Comparison of ENCODE assay signal across 20 cellular contexts in genomic region chr1:233098255-233098580, GRCh38.
DNase-seq lines count a peak whose midpoint lies in the region; ATAC-seq and TF ChIP-seq lines count a peak whose summit lies in the region.
"Had no signal": no experiment of that assay in that cellular context is flagged by ENCODE, and none has a peak within 500 bp of the region (broad histone marks: within the 10 kb centered on the region; RNA-seq: fewer than 3 reads in every experiment).

No MANE protein-coding gene starts in this region.

- H3K9ac ChIP-seq in IMR-90 (ENCODE audit: low read depth, low read length) = no peak overlapping the region
- no peak overlapping the region for H3K9ac ChIP-seq in mesendoderm (ENCODE audit: low read length)
- H3K9ac ChIP-seq: BLaER1 treated with 17β-estradiol and CSF1 and Interleukin-3, amounts not matched to agents 10 nM and 100 nM had no signal

- dilution Hi-C loops in IMR-90 (cut with HindIII; ENCODE audit: low sequenced_read_pairs, unreplicated experiment) = no loop called here

- no peak overlapping the region for H4K5ac ChIP-seq in IMR-90 (ENCODE audit: low read depth, low read length)
- no peak overlapping the region for H4K5ac ChIP-seq in mesendoderm (ENCODE audit: low read length)

- H3K4me2 ChIP-seq in IMR-90 (ENCODE audit: low read depth, low read length) = no peak overlapping the region
- no peak overlapping the region for H3K4me2 ChIP-seq in mesendoderm (ENCODE audit: low read length)

- H3K14ac ChIP-seq in IMR-90 (replicated peaks; ENCODE audit: low read depth, low read length) = no peak overlapping the region

- TF ChIP-seq POLR2A in IMR-90 (IDR thresholded peaks at IDR 0.05; ENCODE audit: low read depth, low read length) = no peak

- no peaks in the 10 kb centered on the region for H3K9me3 ChIP-seq in IMR-90 (ENCODE audit: control insufficient read depth, insufficient read depth, low read length)
- H3K9me3 ChIP-seq: Caco-2 had no signal

- POLR2A ChIA-PET in IMR-90 (lab: Charles Lee; ENCODE audit: unreplicated experiment) = no interaction called here

- ATAC-seq in IMR-90 (ENCODE audit: low read depth) = no peak
- ATAC-seq: GM12878, HCT116 had no signal

- H3K4me3 ChIP-seq in ACC112 (ENCODE audit: low read depth, low read length) (no peak overlapping the region), IMR-90 (ENCODE audit: insufficient read depth, low read depth, low read length) (no peak overlapping the region), mesendoderm (ENCODE audit: low read length) (no peak overlapping the region)
- H3K4me3 ChIP-seq: BLaER1 treated with 17β-estradiol and CSF1 and Interleukin-3, amounts not matched to agents 10 nM and 100 nM; GM12878 had no signal

- intact Hi-C loops in IMR-90 (cut with micrococcal nuclease) = no loop called here

- H3K79me2 ChIP-seq in ACC112 (ENCODE audit: control insufficient read depth, insufficient read depth, low read length, unreplicated experiment) (no peaks in the 10 kb centered on the region), mesendoderm (ENCODE audit: control insufficient read depth, insufficient read depth, low read length) (no peaks in the 10 kb centered on the region)

- H3K4me3 Mint-ChIP-seq in brain = no peak overlapping the region
- H3K4me3 Mint-ChIP-seq: CD4-positive, alpha-beta memory T cell had no signal

- H2BK5ac ChIP-seq in IMR-90 (ENCODE audit: low read depth, low read length, poor library complexity, severe bottlenecking) (no peak overlapping the region), mesendoderm (ENCODE audit: low read length) (no peak overlapping the region)

- peaks cover 3% of the 10 kb centered on the region for H3K27me3 Mint-ChIP-seq in brain
- H3K27me3 Mint-ChIP-seq: CD4-positive, alpha-beta memory T cell had no signal

- H2AK9ac ChIP-seq in IMR-90 (replicated peaks; ENCODE audit: low read depth, low read length, poor library complexity) = no peak overlapping the region

- peaks cover 9% of the 10 kb centered on the region for H3K36me3 Mint-ChIP-seq in brain

- no peak overlapping the region for H2BK20ac ChIP-seq in IMR-90 (ENCODE audit: low read depth, low read length)

- H3K4me1 ChIP-seq in ACC112 (ENCODE audit: control insufficient read depth, insufficient read depth, low read length, unreplicated experiment) (peaks cover 13% of the 10 kb centered on the region), IMR-90 (ENCODE audit: control insufficient read depth, insufficient read depth, low read length) (no peaks in the 10 kb centered on the region), mesendoderm (ENCODE audit: control insufficient read depth, low read depth, low read length) (no peaks in the 10 kb centered on the region)
- H3K4me1 ChIP-seq: Caco-2 had no signal

- no TSS peak for BruUV-seq in IMR-90 (replicated peaks; lab: Mats Ljungman, UMichigan)

- H3K36me3 ChIP-seq in ACC112 (ENCODE audit: insufficient read depth, low read length) (no peaks in the 10 kb centered on the region), IMR-90 (ENCODE audit: control insufficient read depth, insufficient read depth, low read length) (peaks cover 2% of the 10 kb centered on the region; the same call in 1 of the 2 replicates), mesendoderm (ENCODE audit: control insufficient read depth, insufficient read depth, low read length) (no peaks in the 10 kb centered on the region)
- H3K36me3 ChIP-seq: BLaER1 treated with 17β-estradiol and CSF1 and Interleukin-3, amounts not matched to agents 10 nM and 100 nM had no signal

- H2BK120ac ChIP-seq in IMR-90 (ENCODE audit: low read depth, low read length) = no peak overlapping the region
- no peak overlapping the region for H2BK120ac ChIP-seq in mesendoderm (ENCODE audit: low read depth, low read length)

- WGBS in IMR-90 (ENCODE audit: extremely low coverage in 2 of 2, insufficient read length in 1 of 2), 2 experiments = 100% methylated on average over 1 of the region's 1 CpG; no CpG with 5 or more reads in 1 of the 2 experiments
- no CpG with 5 or more reads among the region's 1 CpG for WGBS in mesendoderm (ENCODE audit: extremely low coverage, insufficient coverage, low lambda C conversion rate)

- CTCF ChIA-PET in IMR-90 (lab: Yijun Ruan, JAX) = no interaction called here

- H4K8ac ChIP-seq in IMR-90 (ENCODE audit: low read depth in 2 of 2, low read length in 2 of 2) (no peak overlapping the region), mesendoderm (ENCODE audit: low read depth, low read length) (no peak overlapping the region)

- H2AK5ac ChIP-seq in IMR-90 (ENCODE audit: low read depth, low read length) = no peak overlapping the region
- H2AK5ac ChIP-seq in mesendoderm (ENCODE audit: low read length) = no peak overlapping the region

- H3K4me1 Mint-ChIP-seq in brain = peaks cover 34% of the 10 kb centered on the region

- no peak overlapping the region for H2BK15ac ChIP-seq in IMR-90 (ENCODE audit: low read depth, low read length)
- peak overlapping the region; percentile 19 for H2BK15ac ChIP-seq in mesendoderm (replicated peaks; ENCODE audit: low read depth)

- peak overlapping the region in 3 of 5 experiments; percentile 25 to 55 (median 54) for H3K27ac Mint-ChIP-seq in brain
- H3K27ac Mint-ChIP-seq: CD4-positive, alpha-beta memory T cell had no signal

- H3K18ac ChIP-seq in IMR-90 (ENCODE audit: low read depth, low read length) = no peak overlapping the region
- H3K18ac ChIP-seq in mesendoderm (ENCODE audit: low read length) = no peak overlapping the region

- no peaks in the 10 kb centered on the region for H3K79me1 ChIP-seq in IMR-90 (ENCODE audit: low read depth in 1 of 2, low read length in 2 of 2)
- no peaks in the 10 kb centered on the region for H3K79me1 ChIP-seq in mesendoderm (ENCODE audit: low read length)

- H3K23ac ChIP-seq in IMR-90 (ENCODE audit: low read depth, low read length) (no peak overlapping the region), mesendoderm (ENCODE audit: low read length) (no peak overlapping the region)

- H3K27ac ChIP-seq in ACC112 (ENCODE audit: low read depth, low read length) (peak overlapping the region; percentile 4; the same call in 1 of the 2 replicates), IMR-90 (ENCODE audit: insufficient read depth, low read length) (no peak overlapping the region), mesendoderm (ENCODE audit: low read depth, low read length) (no peak overlapping the region)
- H3K27ac ChIP-seq: BLaER1 treated with 17β-estradiol and CSF1 and Interleukin-3, amounts not matched to agents 10 nM and 100 nM; RWPE1 had no signal

- H3K27me3 ChIP-seq in ACC112 (ENCODE audit: insufficient read depth, low read length) (no peaks in the 10 kb centered on the region), IMR-90 (ENCODE audit: control insufficient read depth, insufficient read depth, low read length) (no peaks in the 10 kb centered on the region), mesendoderm (ENCODE audit: insufficient read depth, low read length, poor library complexity) (no peaks in the 10 kb centered on the region)
- H3K27me3 ChIP-seq: BLaER1 treated with 17β-estradiol and CSF1 and Interleukin-3, amounts not matched to agents 10 nM and 100 nM had no signal

- DNase-seq in IMR-90 = no peak
- DNase-seq in mesendoderm = no peak
- DNase-seq in NCI-H2029 (lab: John Stamatoyannopoulos, UW) = no peak
- DNase-seq in LoVo (ENCODE audit: low spot score) = no peak
- no peak for DNase-seq in occipital lobe (lab: John Stamatoyannopoulos, UW)
- DNase-seq: Caco-2; CD4-positive, alpha-beta memory T cell; DND-41; NCI-H1105 treated with DMSO at 0.1 percent for 48 hours; NCI-H2081; NCI-H2171; NCI-H446 treated with DMSO at 0.1 percent for 48 hours; NCI-H526 treated with DMSO at 0.1 percent for 48 hours; SIG-M5 had no signal

- no peak overlapping the region for H2AFZ ChIP-seq in ACC112 (ENCODE audit: low read length, unreplicated experiment)
- no peak overlapping the region for H2AFZ ChIP-seq in IMR-90 (replicated peaks; ENCODE audit: low read length, poor library complexity)

- no peak for TF ChIP-seq RAD21 in IMR-90 (IDR thresholded peaks at IDR 0.05; ENCODE audit: low read length)

- peaks cover 0 to under 1% (median 0%) of the 10 kb centered on the region in 5 experiments for H3K9me3 Mint-ChIP-seq in brain
- H3K9me3 Mint-ChIP-seq: CD4-positive, alpha-beta memory T cell had no signal

- in situ Hi-C loops in IMR-90 (cut with MboI; ENCODE audit: low sequenced_read_pairs) = no loop called here

- no peaks in the 10 kb centered on the region for H3K9me1 ChIP-seq in IMR-90 (ENCODE audit: insufficient read depth, low read length)

- TF ChIP-seq CTCF in IMR-90 (conservative IDR thresholded peaks at IDR 0.05; ENCODE audit: low read depth, low read length) (no peak), brain (conservative IDR thresholded peaks at IDR 0.05) (no peak)

- H4K91ac ChIP-seq in IMR-90 (ENCODE audit: insufficient read depth, low read depth, low read length) = no peak overlapping the region

- no peaks in the 10 kb centered on the region for H4K20me1 ChIP-seq in IMR-90 (ENCODE audit: insufficient read depth, low read length)
- H4K20me1 ChIP-seq: BLaER1 treated with 17β-estradiol and CSF1 and Interleukin-3, amounts not matched to agents 10 nM and 100 nM had no signal

- H3K4ac ChIP-seq in IMR-90 (ENCODE audit: low read depth, low read length) = no peak overlapping the region
- H3K4ac ChIP-seq in mesendoderm (ENCODE audit: low read depth, low read length) = no peak overlapping the region

- no peak overlapping the region for H3K56ac ChIP-seq in IMR-90 (ENCODE audit: extremely low read depth, insufficient read depth, low read length)
- H3K56ac ChIP-seq in mesendoderm (ENCODE audit: low read length) = no peak overlapping the region

TF ChIP-seq in IMR-90, 13 proteins besides CTCF, POLR2A, EP300 and RAD21:
- TF ChIP-seq MAFK (IDR thresholded peaks at IDR 0.05; ENCODE audit: low read depth, low read length) (peak; percentile 72), BHLHE40 (IDR thresholded peaks at IDR 0.05; ENCODE audit: low read depth, low read length) (no peak), RFX5 (IDR thresholded peaks at IDR 0.05; ENCODE audit: low read depth, low read length) (no peak)
TF ChIP-seq in IMR-90: peak in this region for 1.
